ENCODE assay signal across 15 cellular contexts in the genomic region with DNA sequence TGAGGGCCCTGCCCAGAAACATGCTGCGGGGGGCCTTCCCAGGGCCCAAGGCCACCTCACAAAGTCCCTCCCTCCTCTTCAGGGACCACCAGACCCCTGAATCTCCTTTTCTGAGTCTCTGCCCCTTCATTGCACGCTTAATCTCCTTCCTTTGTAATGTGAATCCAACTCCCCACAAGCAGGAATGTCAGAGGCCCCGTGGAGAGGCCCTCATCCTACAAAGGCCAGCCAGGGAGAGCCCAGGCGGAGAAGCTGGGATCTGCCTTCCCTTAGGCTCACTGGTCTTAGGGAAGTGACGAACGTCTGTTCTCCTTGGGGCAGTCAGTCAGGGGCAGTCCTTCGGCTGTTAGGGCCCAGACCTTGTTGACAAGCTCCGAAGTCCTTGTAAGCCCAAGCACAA. TPM values are rescaled to one million over a fixed set of nuclear protein-coding genes. Genes with fewer than 3 reads are reported as not detected.
A peak's percentile ranks its signal among the peaks of the same experiment; 100 is the strongest.
DNase-seq lines count a peak whose midpoint lies in the region; ATAC-seq, FAIRE-seq and TF ChIP-seq lines count a peak whose summit lies in the region.
"Had no signal": no experiment of that assay in that cellular context is flagged by ENCODE, and none has a peak within 500 bp of the region (broad histone marks: within the 10 kb centered on the region; RNA-seq: fewer than 3 reads in every experiment).

No MANE protein-coding gene starts in this region.

- H3K27ac Mint-ChIP-seq in CD4-positive, alpha-beta T cell: peak overlapping the region; percentile 92
- peak overlapping the region; percentile 63 to 98 (median 87) for H3K27ac Mint-ChIP-seq in naive thymus-derived CD4-positive, alpha-beta T cell
- H3K27ac Mint-ChIP-seq: activated CD8-positive, alpha-beta memory T cell treated with anti-CD3 and anti-CD28 coated beads, Interleukin-2, amount 10 ng/mL, durations not matched to agents 7 days and 5 days; progenitor cell of endocrine pancreas had no signal

- intact Hi-C loops in CD4-positive, alpha-beta T cell (cut with DNase I, micrococcal nuclease): loop anchor here (5.0 kb wide), 3 partner anchors 36 to 51 kb away; a partner anchor contains a TSS
- intact Hi-C loops in naive thymus-derived CD4-positive, alpha-beta T cell (cut with micrococcal nuclease): loop anchor here (2.0 to 5.0 kb wide), 2 partner anchors 14 to 39 kb away; no protein-coding TSS in a partner anchor
- intact Hi-C loops in OCI-LY7 (cut with micrococcal nuclease; ENCODE audit: unreplicated experiment): no loop called here
- intact Hi-C loops in head of caudate nucleus (cut with DNase I): no loop called here

- H2BK120ac ChIP-seq in H1 (replicated peaks; ENCODE audit: low read depth, low read length): peak overlapping the region; percentile 73

- peaks cover 30% of the 10 kb centered on the region for H3K36me3 Mint-ChIP-seq in CD4-positive, alpha-beta T cell (ENCODE audit: low read depth)
- peaks cover 0 to 21% (median 13%) of the 10 kb centered on the region in 5 donors for H3K36me3 Mint-ChIP-seq in naive thymus-derived CD4-positive, alpha-beta T cell

- no peak for DNase-seq in CD4-positive, alpha-beta T cell
- DNase-seq in RWPE1 (ENCODE audit: low spot score) (no peak), H1 (ENCODE audit: low read depth in 1 of 2, low spot score in 2 of 2) (peak; percentile 38 to 64), OCI-LY7 (ENCODE audit: low spot score) (no peak), head of caudate nucleus (no peak)
- DNase-seq in naive thymus-derived CD4-positive, alpha-beta T cell: no peak
- DNase-seq: activated CD8-positive, alpha-beta memory T cell treated with anti-CD3 and anti-CD28 coated beads, Interleukin-2, amount 10 ng/mL, durations not matched to agents 7 days and 5 days; colonic mucosa; immature natural killer cell; NCI-H345 had no signal

- no peaks in the 10 kb centered on the region for H3K9me2 ChIP-seq in OCI-LY7 (ENCODE audit: insufficient read depth, low read length)

- POLR2A ChIA-PET in CD4-positive, alpha-beta T cell (lab: Charles Lee): interaction anchor here (0.8 to 2.7 kb wide), 4 partner anchors 9 to 34 kb away, joined by 3 to 26 read pairs (median 7); a partner anchor contains a TSS
- POLR2A ChIA-PET in RWPE1 (lab: Yijun Ruan, JAX; ENCODE audit: low non-redundant PET) (no interaction called here), H1 (lab: Charles Lee; ENCODE audit: partially characterized antibody) (interaction anchor here (0.7 to 2.1 kb wide), 9 partner anchors 13 to 90 kb away, joined by 3 to 10 read pairs (median 4); a partner anchor contains a TSS), OCI-LY7 (lab: Charles Lee) (no interaction called here)
- POLR2A ChIA-PET in naive thymus-derived CD4-positive, alpha-beta T cell (lab: Charles Lee): interaction anchor here (1.4 to 8.4 kb wide), 6 partner anchors 9 to 54 kb away, joined by 4 to 83 read pairs (median 10); a partner anchor contains a TSS

- H3K4ac ChIP-seq in H1 (replicated peaks; ENCODE audit: insufficient read length, low read depth, low read length): no peak overlapping the region

- TF ChIP-seq CTCF in CD4-positive, alpha-beta T cell (IDR thresholded peaks at IDR 0.05): no peak
- TF ChIP-seq CTCF in RWPE1 (conservative IDR thresholded peaks at IDR 0.05; ENCODE audit: low read depth) (no peak), H1 (IDR thresholded peaks at IDR 0.05; ENCODE audit: control extremely low read depth in 1 of 3, insufficient read depth in 1 of 3, low read depth in 1 of 3, low read length in 3 of 3) (no peak), OCI-LY7 (conservative IDR thresholded peaks at IDR 0.05; ENCODE audit: low read length) (no peak)

- H3K79me1 ChIP-seq in H1 (ENCODE audit: low read depth, low read length): no peaks in the 10 kb centered on the region

- peaks cover 6 to 33% (median 14%) of the 10 kb centered on the region in 4 experiments for H3K4me1 ChIP-seq in H1 (replicated peaks in 1 of 4; ENCODE audit: control insufficient read depth in 3 of 4, insufficient read depth in 4 of 4, low read length in 3 of 4)
- peaks cover 34 to 80% of the 10 kb centered on the region in 2 donors for H3K4me1 ChIP-seq in naive thymus-derived CD4-positive, alpha-beta T cell (ENCODE audit: control insufficient read depth in 2 of 2, insufficient read depth in 2 of 2, low read length in 2 of 2)
- peaks cover 5% of the 10 kb centered on the region for H3K4me1 ChIP-seq in OCI-LY7 (ENCODE audit: insufficient read depth, low read length, poor library complexity, severe bottlenecking)

- CTCF ChIA-PET in CD4-positive, alpha-beta T cell (lab: Charles Lee): interaction anchor here (0.9 to 1.5 kb wide), 3 partner anchors 29 to 51 kb away, joined by 3 read pairs; no protein-coding TSS in a partner anchor
- CTCF ChIA-PET in RWPE1 (lab: Yijun Ruan, JAX): interaction anchor here (1.2 to 1.8 kb wide), 2 partner anchors 51 to 72 kb away, joined by 3 to 8 read pairs; no protein-coding TSS in a partner anchor
- CTCF ChIA-PET in H1 (lab: Charles Lee; ENCODE audit: partially characterized antibody): interaction anchor here (0.7 to 2.3 kb wide), 7 partner anchors 9 to 292 kb away, joined by 3 to 9 read pairs (median 3); a partner anchor contains a TSS
- CTCF ChIA-PET in naive thymus-derived CD4-positive, alpha-beta T cell (lab: Charles Lee): interaction anchor here (0.8 to 1.5 kb wide), 3 partner anchors 39 to 51 kb away, joined by 3 to 5 read pairs (median 4); no protein-coding TSS in a partner anchor
- CTCF ChIA-PET in OCI-LY7 (lab: Charles Lee; ENCODE audit: unreplicated experiment): no interaction called here

- H3K79me2 ChIP-seq in H1 (ENCODE audit: control insufficient read depth in 1 of 2, insufficient read depth in 2 of 2, low read length in 2 of 2) (no peaks in the 10 kb centered on the region), OCI-LY7 (ENCODE audit: insufficient read depth, low read depth, low read length) (no peaks in the 10 kb centered on the region)

- H4K20me1 ChIP-seq in H1 (replicated peaks in 1 of 2; ENCODE audit: control insufficient read depth in 1 of 2, insufficient read depth in 2 of 2, low read length in 2 of 2) (no peaks in the 10 kb centered on the region), OCI-LY7 (ENCODE audit: insufficient read depth, low read length) (no peaks in the 10 kb centered on the region)

- WGBS in H1 (ENCODE audit: extremely low coverage in 1 of 2, insufficient coverage in 1 of 2, insufficient read length in 1 of 2, insufficient replicate concordance in 2 of 2, low coverage in 1 of 2, low lambda C conversion rate in 2 of 2, missing lambda C conversion rate in 1 of 2), 2 experiments: 35% methylated on average over 8 of the region's 8 CpGs; no CpG with 5 or more reads in 1 of the 2 experiments

- no peak overlapping the region for H3K9ac ChIP-seq in H1 (replicated peaks in 1 of 4; ENCODE audit: extremely low read depth in 1 of 4, low read depth in 3 of 4, low read length in 3 of 4)

- no peak overlapping the region for H3K56ac ChIP-seq in H1 (replicated peaks; ENCODE audit: insufficient read length, low read depth, low read length)

- H3K27me3 ChIP-seq in CD4-positive, alpha-beta T cell (ENCODE audit: control insufficient read depth, insufficient read depth, low read length): no peaks in the 10 kb centered on the region
- H3K27me3 ChIP-seq in H1 (replicated peaks in 1 of 4; ENCODE audit: control insufficient read depth in 3 of 4, extremely low read depth in 1 of 4, insufficient read depth in 3 of 4, low read length in 3 of 4): 0 out of 7 replicates have a peak, but pooled peaks cover 0 to 2% (median 0%) of the 10 kb centered on the region in 4 experiments
- no peaks in the 10 kb centered on the region for H3K27me3 ChIP-seq in naive thymus-derived CD4-positive, alpha-beta T cell (ENCODE audit: control insufficient read depth in 2 of 2, insufficient read depth in 2 of 2, low read length in 2 of 2)
- H3K27me3 ChIP-seq: colonic mucosa had no signal

- peak overlapping the region; percentile 25; the same call in 1 of the 2 replicates for H2AFZ ChIP-seq in H1 (ENCODE audit: low read length)
- no peak overlapping the region for H2AFZ ChIP-seq in OCI-LY7 (ENCODE audit: low read length)

- H2BK15ac ChIP-seq in H1 (ENCODE audit: low read length): no peak overlapping the region

- H4K5ac ChIP-seq in H1 (ENCODE audit: insufficient read length, low read depth, low read length): no peak overlapping the region

- no peak overlapping the region for H3K4me3 Mint-ChIP-seq in CD4-positive, alpha-beta T cell
- peak overlapping the region in 6 of 10 donors; percentile 7 to 97 (median 54) for H3K4me3 Mint-ChIP-seq in naive thymus-derived CD4-positive, alpha-beta T cell
- H3K4me3 Mint-ChIP-seq: activated CD8-positive, alpha-beta memory T cell treated with anti-CD3 and anti-CD28 coated beads, Interleukin-2, amount 10 ng/mL, durations not matched to agents 7 days and 5 days had no signal

- H3K18ac ChIP-seq in H1 (ENCODE audit: extremely low read depth, low read length): peak overlapping the region; percentile 81; the same call in 1 of the 2 replicates

- no peak for ATAC-seq in CD4-positive, alpha-beta T cell (ENCODE audit: poor library complexity)
- no peak for ATAC-seq in naive thymus-derived CD4-positive, alpha-beta T cell
- ATAC-seq in GM18858 (IDR thresholded peaks at IDR 0.05; ENCODE audit: unreplicated experiment) (no peak), HG02852 (IDR thresholded peaks at IDR 0.05; ENCODE audit: unreplicated experiment) (no peak)
- ATAC-seq: activated CD8-positive, alpha-beta memory T cell treated with anti-CD3 and anti-CD28 coated beads, Interleukin-2, amount 10 ng/mL, durations not matched to agents 7 days and 5 days had no signal

- no peaks in the 10 kb centered on the region for H3K9me3 ChIP-seq in CD4-positive, alpha-beta T cell (ENCODE audit: control insufficient read depth, low read length)
- H3K9me3 ChIP-seq in H1 (ENCODE audit: insufficient read depth in 2 of 2, low read depth in 1 of 2, low read length in 1 of 2) (no peaks in the 10 kb centered on the region), OCI-LY7 (ENCODE audit: low read length) (no peaks in the 10 kb centered on the region)
- no peaks in the 10 kb centered on the region for H3K9me3 ChIP-seq in naive thymus-derived CD4-positive, alpha-beta T cell (ENCODE audit: control insufficient read depth in 2 of 3, low read length in 3 of 3)
- H3K9me3 ChIP-seq: colonic mucosa had no signal

- no peak overlapping the region for H3K14ac ChIP-seq in H1 (ENCODE audit: insufficient read length)

- H3K27me3 Mint-ChIP-seq in CD4-positive, alpha-beta T cell: no peaks in the 10 kb centered on the region
- no peaks in the 10 kb centered on the region for H3K27me3 Mint-ChIP-seq in naive thymus-derived CD4-positive, alpha-beta T cell
- H3K27me3 Mint-ChIP-seq: activated CD8-positive, alpha-beta memory T cell treated with anti-CD3 and anti-CD28 coated beads, Interleukin-2, amount 10 ng/mL, durations not matched to agents 7 days and 5 days had no signal

- no peaks in the 10 kb centered on the region for H3K9me3 Mint-ChIP-seq in CD4-positive, alpha-beta T cell
- no peaks in the 10 kb centered on the region for H3K9me3 Mint-ChIP-seq in naive thymus-derived CD4-positive, alpha-beta T cell
- H3K9me3 Mint-ChIP-seq: immature natural killer cell had no signal

- peak overlapping the region; percentile 45; the same call in 1 of the 2 replicates for H4K8ac ChIP-seq in H1 (ENCODE audit: extremely low read depth, insufficient read depth, low read length)

- peak overlapping the region; percentile 25 to 26; a peak in 3 of 4 replicates for H3K4me2 ChIP-seq in H1 (ENCODE audit: insufficient read depth in 1 of 2, low read depth in 2 of 2, low read length in 2 of 2)
- H3K4me2 ChIP-seq in OCI-LY7 (ENCODE audit: low read length): no peak overlapping the region

- H3K27ac ChIP-seq in CD4-positive, alpha-beta T cell (ENCODE audit: low read depth, low read length): no peak overlapping the region
- peak overlapping the region; percentile 100 for H3K27ac ChIP-seq in RWPE1
- H3K27ac ChIP-seq in H1 (ENCODE audit: low read depth, low read length): peak overlapping the region; percentile 34; the same call in 1 of the 2 replicates
- peak overlapping the region; percentile 64 for H3K27ac ChIP-seq in naive thymus-derived CD4-positive, alpha-beta T cell (ENCODE audit: low read depth, low read length)
- no peak overlapping the region for H3K27ac ChIP-seq in OCI-LY7 (ENCODE audit: low read depth, low read length, poor library complexity, severe bottlenecking)
- H3K27ac ChIP-seq: C4-2B, colonic mucosa had no signal

- peak overlapping the region; percentile 45 for H4K91ac ChIP-seq in H1 (replicated peaks; ENCODE audit: insufficient read length, low read length)

- no peak for TF ChIP-seq EP300 in H1 (IDR thresholded peaks at IDR 0.05; ENCODE audit: borderline replicate concordance in 1 of 2, low read depth in 2 of 2, low read length in 2 of 2)

- H3K23me2 ChIP-seq in H1 (ENCODE audit: low read depth, low read length): no peaks in the 10 kb centered on the region

- peak overlapping the region; percentile 90 for H2BK5ac ChIP-seq in H1 (ENCODE audit: low read depth, low read length)

- H2AK5ac ChIP-seq in H1 (ENCODE audit: low read depth, low read length): 0 out of 2 replicates have a peak overlapping the region, but pooled peaks have one; percentile 76

- H3K4me1 Mint-ChIP-seq in CD4-positive, alpha-beta T cell (ENCODE audit: low read depth): peaks cover 88% of the 10 kb centered on the region
- H3K4me1 Mint-ChIP-seq in naive thymus-derived CD4-positive, alpha-beta T cell: peaks cover 65 to 98% (median 88%) of the 10 kb centered on the region in 7 donors

- H3K36me3 ChIP-seq in H1 (ENCODE audit: control insufficient read depth in 2 of 4, insufficient read depth in 4 of 4, low read length in 3 of 4) (no peaks in the 10 kb centered on the region), OCI-LY7 (ENCODE audit: insufficient read depth, low read length) (no peaks in the 10 kb centered on the region)
- H3K36me3 ChIP-seq in naive thymus-derived CD4-positive, alpha-beta T cell (ENCODE audit: control insufficient read depth in 2 of 3, insufficient read depth in 3 of 3, low read length in 3 of 3): peaks cover 0 to 23% (median 10%) of the 10 kb centered on the region in 3 experiments
- H3K36me3 ChIP-seq: colonic mucosa had no signal

- H2BK12ac ChIP-seq in H1 (ENCODE audit: low read depth, low read length): peak overlapping the region; percentile 90; the same call in 1 of the 2 replicates

- peak; percentile 83 for FAIRE-seq in H1 (lab: Jason Lieb, UNC)

- peak in 1 of 2 experiments; percentile 44; a peak in 1 of 3 replicates for TF ChIP-seq POLR2A in H1 (IDR thresholded peaks at IDR 0.05; ENCODE audit: control extremely low read depth in 1 of 2, low read depth in 2 of 2, low read length in 2 of 2)

- peak overlapping the region; percentile 96; the same call in 1 of the 2 replicates for H2BK20ac ChIP-seq in H1 (ENCODE audit: low read length)

- no TSS peak for BruUV-seq in OCI-LY7 (replicated peaks; lab: Mats Ljungman, UMichigan)

- H3K4me3 ChIP-seq in H1 (ENCODE audit: extremely low read depth in 1 of 4, insufficient read depth in 2 of 4, low read depth in 3 of 4, low read length in 4 of 4): peak overlapping the region in 1 of 4 experiments; percentile 21; a peak in 1 of 8 replicates
- H3K4me3 ChIP-seq in naive thymus-derived CD4-positive, alpha-beta T cell (ENCODE audit: low read length): no peak overlapping the region
- no peak overlapping the region for H3K4me3 ChIP-seq in OCI-LY7 (ENCODE audit: low read depth, low read length, poor library complexity, severe bottlenecking)
- H3K4me3 ChIP-seq: colonic mucosa had no signal

- peak in 1 of 2 experiments; percentile 18; a peak in 1 of 4 replicates for TF ChIP-seq RAD21 in H1 (IDR thresholded peaks at IDR 0.05 in 1 of 2, conservative IDR thresholded peaks at IDR 0.05 in 1 of 2; ENCODE audit: low read depth in 2 of 2, low read length in 2 of 2)

- H3K23ac ChIP-seq in H1 (ENCODE audit: insufficient read length): no peak overlapping the region

RNA-seq across cellular contexts. Expression of a gene that starts 2.3 kb away (rescaled TPM):
- total RNA-seq in CD4-positive, alpha-beta T cell: under 1 TPM in 1 of 2 experiments, not detected in 1; 0.08 TPM
- total RNA-seq in H1 (2021; fragmentation: NEBNext Ultra II Directional; extraction: Animal tissue kit (Norgen Biotek cat#: 25700)): not detected in 2 replicates
- not detected in 2 replicates for polyA plus RNA-seq in H1 (2011; rRNA removed)
- not detected for polyA plus RNA-seq in H1 (2011; cell fraction: cytosol; rRNA removed)
- polyA plus RNA-seq in H1 (2011; cell fraction: nucleus; rRNA removed): not detected
- polyA plus RNA-seq in H1 (2012, experiment 1 of 2): not detected in 4 replicates
- not detected for polyA plus RNA-seq in H1 (2012, experiment 2 of 2)
- polyA plus RNA-seq in H1 (2013, experiment 1 of 2): not detected
- polyA plus RNA-seq in H1 (2013, experiment 2 of 2): not detected
- polyA minus RNA-seq in H1 (2011; rRNA and poly(A)+ RNA removed): 0.05 TPM in 1 of 2 replicates, not detected in the other
- not detected for polyA minus RNA-seq in H1 (2011; cell fraction: cytosol; rRNA and poly(A)+ RNA removed)
- not detected for polyA minus RNA-seq in H1 (2011; cell fraction: nucleus; rRNA and poly(A)+ RNA removed)
- total RNA-seq in naive thymus-derived CD4-positive, alpha-beta T cell: under 1 TPM in 3 of 5 experiments, not detected in 2; 0.14 to 0.99 (median 0.27) TPM
- under 1 TPM; 0.09 to 0.64 TPM for polyA plus RNA-seq in naive thymus-derived CD4-positive, alpha-beta T cell
- total RNA-seq in OCI-LY7 (2014; rRNA removed; shearing (Covaris generic)): not detected in 2 replicates
- total RNA-seq in OCI-LY7 (2022): not detected in 2 replicates
- total RNA-seq: progenitor cell of endocrine pancreas, SK-MEL-5 had no signal
- polyA plus RNA-seq: immature natural killer cell had no signal

RNA-seq across cellular contexts. Expression of a gene that starts 9.5 kb away (rescaled TPM):
- 100 to 1,000 TPM; 155 to 168 TPM for total RNA-seq in CD4-positive, alpha-beta T cell
- total RNA-seq in H1 (2021; fragmentation: NEBNext Ultra II Directional; extraction: Animal tissue kit (Norgen Biotek cat#: 25700)): 0.26 and 0.42 TPM in 2 replicates
- 0.47 and 1.2 TPM in 2 replicates for polyA plus RNA-seq in H1 (2011; rRNA removed)
- 0.74 TPM for polyA plus RNA-seq in H1 (2011; cell fraction: cytosol; rRNA removed)
- polyA plus RNA-seq in H1 (2011; cell fraction: nucleus; rRNA removed): 1.5 TPM
- 0.35 to 0.66 TPM (median 0.62 TPM) in 4 replicates for polyA plus RNA-seq in H1 (2012, experiment 1 of 2)
- 0.12 TPM for polyA plus RNA-seq in H1 (2012, experiment 2 of 2)
- polyA plus RNA-seq in H1 (2013, experiment 1 of 2): 0.24 TPM
- polyA plus RNA-seq in H1 (2013, experiment 2 of 2): 0.29 TPM
- 0.38 and 0.90 TPM in 2 replicates for polyA minus RNA-seq in H1 (2011; rRNA and poly(A)+ RNA removed)
- not detected for polyA minus RNA-seq in H1 (2011; cell fraction: cytosol; rRNA and poly(A)+ RNA removed)
- 0.90 TPM for polyA minus RNA-seq in H1 (2011; cell fraction: nucleus; rRNA and poly(A)+ RNA removed)
- 100 to 1,000 TPM; 124 to 213 (median 130) TPM for total RNA-seq in naive thymus-derived CD4-positive, alpha-beta T cell
- 100 to 1,000 TPM in 1 of 2 donors, 10 to 100 TPM in 1; 84.6 to 150 TPM for polyA plus RNA-seq in naive thymus-derived CD4-positive, alpha-beta T cell
- not detected in 2 replicates for total RNA-seq in OCI-LY7 (2014; rRNA removed; shearing (Covaris generic))
- 0.44 TPM in 1 of 2 replicates, not detected in the other for total RNA-seq in OCI-LY7 (2022)
- total RNA-seq: progenitor cell of endocrine pancreas had no signal

RNA-seq across cellular contexts. Expression of a gene that starts 10.6 kb away (rescaled TPM):
- total RNA-seq in CD4-positive, alpha-beta T cell: not detected
- 2.7 and 3.3 TPM in 2 replicates for total RNA-seq in H1 (2021; fragmentation: NEBNext Ultra II Directional; extraction: Animal tissue kit (Norgen Biotek cat#: 25700))
- polyA plus RNA-seq in H1 (2011; rRNA removed): 4.9 and 7.2 TPM in 2 replicates
- polyA plus RNA-seq in H1 (2011; cell fraction: cytosol; rRNA removed): 5.4 TPM
- polyA plus RNA-seq in H1 (2011; cell fraction: nucleus; rRNA removed): 4.4 TPM
- polyA plus RNA-seq in H1 (2012, experiment 1 of 2): 2.8 to 4.2 TPM (median 3.6 TPM) in 4 replicates
- 2.7 TPM for polyA plus RNA-seq in H1 (2012, experiment 2 of 2)
- 4.8 TPM for polyA plus RNA-seq in H1 (2013, experiment 1 of 2)
- polyA plus RNA-seq in H1 (2013, experiment 2 of 2): 4.9 TPM
- polyA minus RNA-seq in H1 (2011; rRNA and poly(A)+ RNA removed): 3.3 and 3.6 TPM in 2 replicates
- polyA minus RNA-seq in H1 (2011; cell fraction: cytosol; rRNA and poly(A)+ RNA removed): not detected
- polyA minus RNA-seq in H1 (2011; cell fraction: nucleus; rRNA and poly(A)+ RNA removed): 1.7 TPM
- total RNA-seq in naive thymus-derived CD4-positive, alpha-beta T cell: under 1 TPM in 3 of 5 experiments, not detected in 2; 0.37 to 0.73 (median 0.38) TPM
- under 1 TPM in 1 of 2 donors, not detected in 1; 0.19 TPM for polyA plus RNA-seq in naive thymus-derived CD4-positive, alpha-beta T cell
- total RNA-seq in OCI-LY7 (2014; rRNA removed; shearing (Covaris generic)): not detected in 2 replicates
- not detected in 2 replicates for total RNA-seq in OCI-LY7 (2022)
- total RNA-seq: progenitor cell of endocrine pancreas, SK-MEL-5 had no signal

RNA-seq across cellular contexts. Expression of a gene that starts 33.8 kb away (rescaled TPM):
- total RNA-seq in CD4-positive, alpha-beta T cell: 1 to 10 TPM; 7.5 to 8.7 TPM
- 22.0 and 29.2 TPM in 2 replicates for total RNA-seq in H1 (2021; fragmentation: NEBNext Ultra II Directional; extraction: Animal tissue kit (Norgen Biotek cat#: 25700))
- 3.8 and 7.8 TPM in 2 replicates for polyA plus RNA-seq in H1 (2011; rRNA removed)
- polyA plus RNA-seq in H1 (2011; cell fraction: cytosol; rRNA removed): 6.7 TPM
- 2.7 TPM for polyA plus RNA-seq in H1 (2011; cell fraction: nucleus; rRNA removed)
- 11.0 to 14.3 TPM (median 13.8 TPM) in 4 replicates for polyA plus RNA-seq in H1 (2012, experiment 1 of 2)
- 3.2 TPM for polyA plus RNA-seq in H1 (2012, experiment 2 of 2)
- polyA plus RNA-seq in H1 (2013, experiment 1 of 2): 15.0 TPM
- polyA plus RNA-seq in H1 (2013, experiment 2 of 2): 19.1 TPM
- polyA minus RNA-seq in H1 (2011; rRNA and poly(A)+ RNA removed): 8.4 and 10.7 TPM in 2 replicates
- polyA minus RNA-seq in H1 (2011; cell fraction: cytosol; rRNA and poly(A)+ RNA removed): 11.4 TPM
- polyA minus RNA-seq in H1 (2011; cell fraction: nucleus; rRNA and poly(A)+ RNA removed): 4.1 TPM
- 1 to 10 TPM; 2.2 to 9.7 (median 4.9) TPM for total RNA-seq in naive thymus-derived CD4-positive, alpha-beta T cell
- polyA plus RNA-seq in naive thymus-derived CD4-positive, alpha-beta T cell: 1 to 10 TPM; 3.8 to 6.8 TPM
- total RNA-seq in OCI-LY7 (2014; rRNA removed; shearing (Covaris generic)): 1.2 and 2.5 TPM in 2 replicates
- 7.1 and 12.6 TPM in 2 replicates for total RNA-seq in OCI-LY7 (2022)

Comparison
In these comparisons a context has a peak if more than half of its experiments do, and no peak if none do; other contexts are left out.
1. DNase-seq: peak in H1 (2 of 2); none in CD4-positive, alpha-beta T cell (0 of 10), RWPE1 (single experiment), naive thymus-derived CD4-positive, alpha-beta T cell (0 of 9), OCI-LY7 (single experiment) and head of caudate nucleus (0 of 42).
2. H3K27ac ChIP-seq: peak in RWPE1 (single experiment), H1 (single experiment) and naive thymus-derived CD4-positive, alpha-beta T cell (single experiment); none in CD4-positive, alpha-beta T cell (single experiment) and OCI-LY7 (single experiment).
3. RNA of a gene that starts 9.5 kb away (total RNA-seq): 155 to 168 TPM in CD4-positive, alpha-beta T cell and 124 to 213 TPM in naive thymus-derived CD4-positive, alpha-beta T cell; 0.44 TPM in OCI-LY7 and 0.26 to 0.42 TPM in H1; every median in the first group is over 10 times any median in the second.
4. POLR2A ChIA-PET loops: an anchor here in CD4-positive, alpha-beta T cell (0.8 to 2.7 kb wide), H1 (0.7 to 2.1 kb wide) and naive thymus-derived CD4-positive, alpha-beta T cell (1.4 to 8.4 kb wide); none called in RWPE1 and OCI-LY7.
5. intact Hi-C loops: an anchor here in CD4-positive, alpha-beta T cell (5.0 kb wide) and naive thymus-derived CD4-positive, alpha-beta T cell (2.0 to 5.0 kb wide); none called in OCI-LY7 and head of caudate nucleus.